ENCODE assay signal across 17 cellular contexts in the genomic region with DNA sequence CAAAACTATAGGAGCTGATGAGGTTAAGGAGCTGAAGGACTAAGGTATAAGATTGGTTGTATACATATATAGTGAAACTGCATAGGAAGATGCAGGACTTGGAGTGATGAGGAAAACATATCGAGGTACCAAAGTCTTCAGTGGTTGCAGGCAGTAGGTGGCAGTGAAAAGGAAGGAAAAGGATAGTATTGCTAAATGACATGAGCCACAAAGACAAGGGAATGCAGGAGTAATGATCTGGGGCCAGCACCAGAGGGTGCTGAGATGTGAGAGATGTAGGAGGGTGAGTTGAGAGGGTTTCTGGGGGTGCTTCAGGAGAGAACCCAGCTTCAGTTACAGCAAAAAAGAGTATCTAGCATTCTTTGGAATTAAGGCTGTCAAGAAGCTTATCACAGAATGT.
A peak's percentile ranks its signal among the peaks of the same experiment; 100 is the strongest.
DNase-seq lines count a peak whose midpoint lies in the region; ATAC-seq, FAIRE-seq and TF ChIP-seq lines count a peak whose summit lies in the region.
"Had no signal": no experiment of that assay in that cellular context is flagged by ENCODE, and none has a peak within 500 bp of the region (broad histone marks: within the 10 kb centered on the region; RNA-seq: fewer than 3 reads in every experiment).

No MANE protein-coding gene starts in this region.

- peak; percentile 85 to 95 for TF ChIP-seq RAD21 in K562 (CRISPR knock-in tag; conservative IDR thresholded peaks at IDR 0.05 in 1 of 2, IDR thresholded peaks at IDR 0.05 in 1 of 2)

- H3K9ac ChIP-seq in K562 (ENCODE audit: insufficient read depth in 1 of 2, low read depth in 2 of 2, low read length in 2 of 2), result no peak overlapping the region

- no peak overlapping the region for H3K4me3 ChIP-seq in K562
- no peak overlapping the region for H3K4me3 ChIP-seq in testis
- H3K4me3 ChIP-seq: MG63, ovary had no signal

- no peak for TF ChIP-seq EP300 in K562 (IDR thresholded peaks at IDR 0.05; ENCODE audit: low read length)

- peaks cover 4 to 11% of the 10 kb centered on the region in 2 experiments for H3K4me1 ChIP-seq in K562 (replicated peaks in 1 of 2; ENCODE audit: control insufficient read depth in 2 of 2, insufficient read depth in 2 of 2, low read length in 2 of 2)
- H3K4me1 ChIP-seq in testis, result no peaks in the 10 kb centered on the region

- H3K79me2 ChIP-seq in K562 (ENCODE audit: control insufficient read depth, insufficient read depth, low read length), result no peaks in the 10 kb centered on the region

- no peaks in the 10 kb centered on the region for H3K27me3 ChIP-seq in K562 (ENCODE audit: control insufficient read depth in 2 of 2, insufficient read depth in 2 of 2, low read length in 2 of 2)
- no peaks in the 10 kb centered on the region for H3K27me3 ChIP-seq in testis
- H3K27me3 ChIP-seq: MG63, ovary had no signal

- H3K9me3 ChIP-seq in K562 (replicated peaks; ENCODE audit: control insufficient read depth, insufficient read depth, low read depth, low read length) (no peaks in the 10 kb centered on the region), testis (no peaks in the 10 kb centered on the region)
- H3K9me3 ChIP-seq: MG63, ovary had no signal

- DNase-seq in DMS 273 (lab: John Stamatoyannopoulos, UW; ENCODE audit: unreplicated experiment) (peak; percentile 10), DMS 273 treated with DMSO at 0.1 percent for 48 hours (lab: John Stamatoyannopoulos, UW) (no peak), MV-4-11 (lab: John Stamatoyannopoulos, UW) (peak; percentile 16), K562 (ENCODE audit: extremely low read depth in 1 of 4, low spot score in 3 of 4) (peak in 3 of 4 experiments; percentile 19 to 72 (median 66)), left lobe of liver (ENCODE audit: low spot score) (no peak), testis (no peak), NCI-H1417 (lab: John Stamatoyannopoulos, UW) (no peak), NCI-H774 (lab: John Stamatoyannopoulos, UW) (no peak)
- DNase-seq: activated CD8-positive, alpha-beta memory T cell treated with anti-CD3 and anti-CD28 coated beads, Interleukin-2, amount 50 U/mL, for 48 hours; activated naive CD8-positive, alpha-beta T cell treated with anti-CD3 and anti-CD28 coated beads for 36 hours; immature natural killer cell; MG63; NCI-H510A treated with DMSO at 0.1 percent for 48 hours; ovary; stimulated activated CD4-positive, alpha-beta T cell treated with anti-CD3 and anti-CD28 coated beads, Interleukin-12 subunit alpha, Interleukin-12 subunit beta, amount 100 ng/mL, for 4 hours had no signal

- H3K36me3 ChIP-seq in K562 (ENCODE audit: control insufficient read depth, insufficient read depth, low read length), result peaks cover 55% of the 10 kb centered on the region
- no peaks in the 10 kb centered on the region for H3K36me3 ChIP-seq in testis (ENCODE audit: low read depth, missing control alignments)
- H3K36me3 ChIP-seq: ovary had no signal

- no TSS peak for BruUV-seq in K562 (replicated peaks; lab: Mats Ljungman, UMichigan)

- H3K4me2 ChIP-seq in K562 (ENCODE audit: insufficient read depth, low read length), result no peak overlapping the region

- TF ChIP-seq CTCF in K562 (IDR thresholded peaks at IDR 0.05 in 2 of 3, conservative IDR thresholded peaks at IDR 0.05 in 1 of 3; ENCODE audit: insufficient read depth in 2 of 3, low read depth in 1 of 3, low read length in 3 of 3) (peak; percentile 76 to 93 (median 76)), testis (IDR thresholded peaks at IDR 0.05) (no peak)

- peak; percentile 92 for ATAC-seq in K562
- peak; percentile 62 for ATAC-seq in left lobe of liver

- FAIRE-seq in K562 (lab: Jason Lieb, UNC), result peak; percentile 74
- FAIRE-seq: colon had no signal

- TF ChIP-seq POLR2A in K562 (conservative IDR thresholded peaks at IDR 0.05), result no peak
- TF ChIP-seq POLR2A in testis (IDR thresholded peaks at IDR 0.05), result no peak

- H3K9me1 ChIP-seq in K562 (ENCODE audit: control insufficient read depth, insufficient read depth, low read length), result no peaks in the 10 kb centered on the region

- in situ Hi-C loops in K562 (cut with MboI), result no loop called here

- CTCF ChIA-PET in K562 (lab: Yijun Ruan, JAX; ENCODE audit: low intra/inter-chr PET ratio), result interaction anchor here (1.2 to 1.7 kb wide), 2 partner anchors 230 to 810 kb away, joined by 4 read pairs; no protein-coding TSS in a partner anchor

- intact Hi-C loops in K562 (cut with micrococcal nuclease) (loop anchor here (2.0 to 10.0 kb wide), 2 partner anchors 231 to 359 kb away; no protein-coding TSS in a partner anchor), testis (cut with DNase I; ENCODE audit: low total_unique reads) (no loop called here)

- H3K27ac ChIP-seq in K562 (ENCODE audit: extremely low read depth, low read depth, low read length), result no peak overlapping the region
- H3K27ac ChIP-seq in testis, result no peak overlapping the region
- H3K27ac ChIP-seq: 22Rv1, ovary had no signal

- H4K20me1 ChIP-seq in K562 (replicated peaks; ENCODE audit: control insufficient read depth, insufficient read depth, low read length), result no peaks in the 10 kb centered on the region

- 14% methylated on average over 1 of the region's 1 CpG for WGBS in K562 (ENCODE audit: insufficient coverage, low coverage, missing lambda C conversion rate)
- 72 to 83% methylated on average over 1 of the region's 1 CpG for WGBS in testis, 2 donors

- no peak overlapping the region for H2AFZ ChIP-seq in K562 (ENCODE audit: low read depth, low read length)

- POLR2A ChIA-PET in K562 (lab: Yijun Ruan, JAX), result interaction anchor here (1.0 kb wide), 2 partner anchors 12 to 15 kb away, joined by 4 read pairs; no protein-coding TSS in a partner anchor

TF ChIP-seq in K562, 482 proteins besides CTCF, POLR2A, EP300 and RAD21 (continues in another document):
- TF ChIP-seq ZNF354B (CRISPR knock-in tag; IDR thresholded peaks at IDR 0.05) (no peak), ARID3A (IDR thresholded peaks at IDR 0.05; ENCODE audit: borderline replicate concordance, low read depth, low read length) (0 out of 2 replicates have a peak, but pooled peaks have one; percentile 11), ZBTB11 (CRISPR knock-in tag; IDR thresholded peaks at IDR 0.05) (no peak)

Comparison
In these comparisons a context has a peak if more than half of its experiments do, and no peak if none do; other contexts are left out.
1. DNase-seq: peak in DMS 273 (single experiment), MV-4-11 (single experiment) and K562 (3 of 4); none in DMS 273 treated with DMSO at 0.1 percent for 48 hours (single experiment), left lobe of liver (single experiment), testis (single experiment), NCI-H1417 (0 of 3) and NCI-H774 (single experiment).
2. CTCF ChIP-seq: peak in K562 (3 of 3); none in testis (0 of 3).